Comparison of ENCODE assay signal across 16 cellular contexts in genomic region chr2:62884514-62884913, GRCh38.
DNase-seq lines count a peak whose midpoint lies in the region; ATAC-seq and TF ChIP-seq lines count a peak whose summit lies in the region.
"Had no signal": no experiment of that assay in that cellular context is flagged by ENCODE, and none has a peak within 500 bp of the region (broad histone marks: within the 10 kb centered on the region; RNA-seq: fewer than 3 reads in every experiment).

No MANE protein-coding gene starts in this region.

- no peak overlapping the region for H3K4me3 ChIP-seq in suprapubic skin

- H3K4me1 ChIP-seq in suprapubic skin, result peaks cover 2% of the 10 kb centered on the region

- no peaks in the 10 kb centered on the region for H3K36me3 ChIP-seq in suprapubic skin

- H3K9me3 ChIP-seq in suprapubic skin, result no peaks in the 10 kb centered on the region

- DNase-seq in EL, result peak; percentile 22
- DNase-seq in NCI-H226, result peak; percentile 38
- peak; percentile 47 for DNase-seq in dermis blood vessel endothelial cell
- DNase-seq in non-pigmented ciliary epithelial cell (ENCODE audit: low read depth), result peak; percentile 19
- DNase-seq in NCI-H146 (lab: John Stamatoyannopoulos, UW), result no peak
- DNase-seq in suprapubic skin (ENCODE audit: low spot score in 2 of 2), result no peak
- no peak for DNase-seq in SKM-1 treated with dmso at 0.1 percent for 144 hours (lab: John Stamatoyannopoulos, UW; ENCODE audit: unreplicated experiment)
- DNase-seq: AML-193, H7, MV-4-11, NCI-H1417, NCI-H1930, NCI-H2171, NCI-H510A, NCI-H774 had no signal

- no peak for TF ChIP-seq EP300 in suprapubic skin (IDR thresholded peaks at IDR 0.05)

- TF ChIP-seq POLR2A in suprapubic skin (IDR thresholded peaks at IDR 0.05), result no peak

- TF ChIP-seq CTCF in suprapubic skin (IDR thresholded peaks at IDR 0.05), result no peak

- ATAC-seq in HG03108 (IDR thresholded peaks at IDR 0.05; ENCODE audit: unreplicated experiment), result no peak

- no peak overlapping the region for H3K27ac ChIP-seq in suprapubic skin

- WGBS in suprapubic skin, result 46% methylated on average over 1 of the region's 1 CpG

- no peaks in the 10 kb centered on the region for H3K27me3 ChIP-seq in suprapubic skin

Comparison
In these comparisons a context has a peak if more than half of its experiments do, and no peak if none do; other contexts are left out.
1. DNase-seq: peak in EL (single experiment), NCI-H226 (single experiment), dermis blood vessel endothelial cell (single experiment) and non-pigmented ciliary epithelial cell (single experiment); none in NCI-H146 (single experiment), suprapubic skin (0 of 2) and SKM-1 treated with dmso at 0.1 percent for 144 hours (single experiment).